11 cellular contexts compared by ENCODE assay signal in genomic region chr5:17267099-17267498, GRCh38. TPM values are rescaled to one million over a fixed set of nuclear protein-coding genes. Genes with fewer than 3 reads are reported as not detected.
DNase-seq lines count a peak whose midpoint lies in the region; ATAC-seq and FAIRE-seq lines count a peak whose summit lies in the region.
"Had no signal": no experiment of that assay in that cellular context is flagged by ENCODE, and none has a peak within 500 bp of the region (broad histone marks: within the 10 kb centered on the region; RNA-seq: fewer than 3 reads in every experiment).

No MANE protein-coding gene starts in this region.

- ATAC-seq in GM19467 (IDR thresholded peaks at IDR 0.05; ENCODE audit: unreplicated experiment) = peak; percentile 56
- peak; percentile 82 for ATAC-seq in HG02973 (IDR thresholded peaks at IDR 0.05; ENCODE audit: unreplicated experiment)
- ATAC-seq in GM18867 (IDR thresholded peaks at IDR 0.05; ENCODE audit: unreplicated experiment) = no peak

- peak; percentile 37 for DNase-seq in Daoy (ENCODE audit: low read depth)
- DNase-seq in RCC 7860 (ENCODE audit: low spot score) = peak; percentile 41
- DNase-seq in NCI-H1417 (lab: John Stamatoyannopoulos, UW) = no peak
- no peak for DNase-seq in 8988T
- no peak for DNase-seq in SKM-1 treated with dmso at 0.1 percent for 144 hours (lab: John Stamatoyannopoulos, UW; ENCODE audit: unreplicated experiment)
- DNase-seq: ACHN, NCI-H2171, sigmoid colon had no signal

- FAIRE-seq in RCC 7860 (lab: Jason Lieb, UNC) = peak; percentile 80

RNA-seq across cellular contexts. Expression of gene BASP1, which starts 49.7 kb away (rescaled TPM):
- total RNA-seq in Daoy (2014; rRNA removed; shearing (Covaris generic)) = 114 and 124 TPM in 2 replicates

Comparison
In these comparisons a context has a peak if more than half of its experiments do, and no peak if none do; other contexts are left out.
1. DNase-seq: peak in Daoy (single experiment) and RCC 7860 (single experiment); none in NCI-H1417 (0 of 3), 8988T (single experiment) and SKM-1 treated with dmso at 0.1 percent for 144 hours (single experiment).